8 cellular contexts compared by ENCODE assay signal in genomic region chr7:98400538-98401427, GRCh38. TPM values are rescaled to one million over a fixed set of nuclear protein-coding genes. Genes with fewer than 3 reads are reported as not detected.
DNase-seq lines count a peak whose midpoint lies in the region; ATAC-seq, FAIRE-seq and TF ChIP-seq lines count a peak whose summit lies in the region.

Gene BAIAP2L1, minus strand, starts transcription at chr7:98401090. Its CDS starts 238 bp downstream, at chr7:98400852.

- no CpG with 5 or more reads among the region's 82 CpGs for WGBS in iPS DF 6.9 (ENCODE audit: insufficient coverage, insufficient read length)
- WGBS in small intestine, 3 donors, result 1% methylated on average over 33 to 82 of the region's 82 CpGs

- H3K4me3 ChIP-seq in GM12864 (ENCODE audit: low read depth, low read length) (peak within 1 kb of the TSS; percentile 92), ascending aorta (peak within 1 kb of the TSS; percentile 44 to 78), iPS DF 6.9 (ENCODE audit: low read length) (peak within 1 kb of the TSS; percentile 73), small intestine (ENCODE audit: low read depth in 1 of 2, low read length in 2 of 2) (peak within 1 kb of the TSS; percentile 40 to 91)

- TF ChIP-seq CTCF in GM12864 (IDR thresholded peaks at IDR 0.05; ENCODE audit: low read depth, low read length, missing control alignments) (peak; percentile 78), ascending aorta (IDR thresholded peaks at IDR 0.05) (peak; percentile 13 to 48 (median 17))

- intact Hi-C loops in ascending aorta (cut with DNase I), result no loop called here

- DNase-seq in GM12864 (ENCODE audit: low read depth) (no peak), NCI-H1105 (lab: John Stamatoyannopoulos, UW) (peak; percentile 93), T-helper 1 cell (peak; percentile 62 to 76 (median 70)), ascending aorta (ENCODE audit: low spot score in 2 of 2) (peak in 1 of 2 donors; percentile 71), iPS DF 6.9 (ENCODE audit: low read depth, low spot score) (peak; percentile 61), small intestine (peak; percentile 93), putamen (ENCODE audit: low spot score) (no peak)

- no peaks in the 10 kb centered on the region for H3K36me3 ChIP-seq in ascending aorta
- no peaks in the 10 kb centered on the region for H3K36me3 ChIP-seq in iPS DF 6.9 (ENCODE audit: control insufficient read depth, insufficient read depth, low read length)
- H3K36me3 ChIP-seq in small intestine (ENCODE audit: control insufficient read depth in 2 of 2, insufficient read depth in 2 of 2, low read length in 2 of 2), result no peaks in the 10 kb centered on the region

- H3K27ac ChIP-seq in ascending aorta (no peak within 1 kb of the TSS), iPS DF 6.9 (ENCODE audit: low read length) (no peak within 1 kb of the TSS), small intestine (ENCODE audit: low read depth in 1 of 2, low read length in 1 of 2) (peak within 1 kb of the TSS; percentile 82 to 97)

- peak; percentile 71 for ATAC-seq in HG02623 (IDR thresholded peaks at IDR 0.05; ENCODE audit: unreplicated experiment)

- H3K4me1 ChIP-seq in ascending aorta (peaks cover 3 to 8% of the 10 kb centered on the region in 2 donors), iPS DF 6.9 (ENCODE audit: control insufficient read depth, insufficient read depth, low read length) (peaks cover 4% of the 10 kb centered on the region; the same call in 1 of the 2 replicates), small intestine (ENCODE audit: control insufficient read depth in 2 of 2, insufficient read depth in 1 of 2, low read depth in 1 of 2, low read length in 1 of 2) (no peaks in the 10 kb centered on the region)

- no peak for FAIRE-seq in small intestine (lab: Jason Lieb, UNC)

- no peaks in the 10 kb centered on the region for H3K9me3 ChIP-seq in ascending aorta
- no peaks in the 10 kb centered on the region for H3K9me3 ChIP-seq in iPS DF 6.9 (ENCODE audit: control insufficient read depth, insufficient read depth, low read length)
- H3K9me3 ChIP-seq in small intestine (ENCODE audit: control insufficient read depth, low read depth), result no peaks in the 10 kb centered on the region

- H3K27me3 ChIP-seq in ascending aorta (peaks cover 7% of the 10 kb centered on the region), iPS DF 6.9 (ENCODE audit: control insufficient read depth, insufficient read depth, low read length) (no peaks in the 10 kb centered on the region), small intestine (ENCODE audit: control insufficient read depth in 2 of 2, insufficient read depth in 2 of 2, low read length in 2 of 2) (no peaks in the 10 kb centered on the region)

RNA-seq across cellular contexts. Expression of gene BAIAP2L1, which starts in this region (rescaled TPM):
- 2.8 TPM for total RNA-seq in ascending aorta
- 10 to 100 TPM; 23.8 to 51.4 (median 40.5) TPM for polyA plus RNA-seq in small intestine

Comparison
In these comparisons a context has a peak if more than half of its experiments do, and no peak if none do; other contexts are left out.
1. DNase-seq: peak in NCI-H1105 (single experiment), T-helper 1 cell (5 of 5), iPS DF 6.9 (single experiment) and small intestine (single experiment); none in GM12864 (single experiment) and putamen (single experiment).
2. H3K27ac ChIP-seq: peak in small intestine (2 of 2); none in ascending aorta (0 of 2) and iPS DF 6.9 (single experiment).
3. Peak in every context shown above with its lines, with median percentiles within 50 percentile points of each other: H3K4me3 ChIP-seq.